Comparison of ENCODE assay signal across 25 cellular contexts in genomic region chr4:58360354-58361133, GRCh38.
"Had no signal": no experiment of that assay in that cellular context is flagged by ENCODE, and none has a peak within 500 bp of the region (broad histone marks: within the 10 kb centered on the region; RNA-seq: fewer than 3 reads in every experiment).

No MANE protein-coding gene starts in this region.

- ATAC-seq: effector memory CD8-positive, alpha-beta T cell; gastrocnemius medialis; heart right ventricle; left cardiac atrium; left lung; left ventricle myocardium superior; mucosa of descending colon had no signal

- H3K4me3 Mint-ChIP-seq: central memory CD8-positive, alpha-beta T cell; dendritic cell treated with granulocyte-macrophage colony-stimulating factor and Interleukin-4, amounts not matched to agents 40 ng/mL and 50 ng/mL, for 4 days; effector memory CD8-positive, alpha-beta T cell; endodermal cell; memory B cell; mesothelial cell of epicardium had no signal

- H3K27me3 Mint-ChIP-seq: central memory CD8-positive, alpha-beta T cell; dendritic cell treated with granulocyte-macrophage colony-stimulating factor and Interleukin-4, amounts not matched to agents 40 ng/mL and 50 ng/mL, for 4 days; effector memory CD8-positive, alpha-beta T cell; memory B cell had no signal

- H3K4me1 ChIP-seq: colonic mucosa, esophagus squamous epithelium, gastrocnemius medialis, heart right ventricle, left lung had no signal

- H3K27ac ChIP-seq: colonic mucosa, esophagus squamous epithelium, gastrocnemius medialis, heart right ventricle, left lung had no signal

- H3K4me3 ChIP-seq: colonic mucosa, esophagus squamous epithelium, gastrocnemius medialis, heart right ventricle, left lung, lung, mucosa of descending colon had no signal

- H3K36me3 Mint-ChIP-seq: memory B cell had no signal

- H3K27ac Mint-ChIP-seq: dendritic cell treated with granulocyte-macrophage colony-stimulating factor and Interleukin-4, amounts not matched to agents 40 ng/mL and 50 ng/mL, for 4 days; effector memory CD8-positive, alpha-beta T cell; endodermal cell; memory B cell; mesothelial cell of epicardium had no signal

- DNase-seq: cerebellar nuclear complex; colonic mucosa; cortex of kidney; effector CD8-positive, alpha-beta T cell; effector memory CD8-positive, alpha-beta T cell; endodermal cell; esophagus squamous epithelium; foreskin fibroblast; foreskin melanocyte; gastrocnemius medialis; glutamatergic neuron; head of caudate nucleus; heart right ventricle; hippocampal formation; left cardiac atrium; left ventricle myocardium superior; mammary epithelial cell; mesendoderm; mucosa of descending colon had no signal

- H3K9me3 ChIP-seq: colonic mucosa, gastrocnemius medialis had no signal

- H3K36me3 ChIP-seq: colonic mucosa, esophagus squamous epithelium, gastrocnemius medialis, heart right ventricle, left lung had no signal

- H3K4me1 Mint-ChIP-seq: central memory CD8-positive, alpha-beta T cell; endodermal cell; memory B cell had no signal

- H3K27me3 ChIP-seq: colonic mucosa, esophagus squamous epithelium, gastrocnemius medialis, heart right ventricle, left lung had no signal
